In genomic region chr4:121668368-121669162, GRCh38 we compare ENCODE assay signal across 11 cellular contexts. TPM values are rescaled to one million over a fixed set of nuclear protein-coding genes. Genes with fewer than 3 reads are reported as not detected.
A peak's percentile ranks its signal among the peaks of the same experiment; 100 is the strongest.
DNase-seq lines count a peak whose midpoint lies in the region; ATAC-seq and TF ChIP-seq lines count a peak whose summit lies in the region.
"Had no signal": no experiment of that assay in that cellular context is flagged by ENCODE, and none has a peak within 500 bp of the region (broad histone marks: within the 10 kb centered on the region; RNA-seq: fewer than 3 reads in every experiment).

No MANE protein-coding gene starts in this region.

- intact Hi-C loops in body of pancreas (cut with DNase I): no loop called here

- DNase-seq in ACHN (peak; percentile 95), HFFc6 (peak; percentile 98), body of pancreas (no peak), mesenchymal stem cell (peak; percentile 95), amygdala (lab: John Stamatoyannopoulos, UW) (no peak)
- no peak for DNase-seq in activated T-cell treated with anti-CD3 and anti-CD28 coated beads, Interleukin-2, amount 50 U/mL, for 4 hours
- DNase-seq in stimulated activated CD8-positive, alpha-beta memory T cell treated with anti-CD3 and anti-CD28 coated beads, Interleukin-4, amount 100 ng/mL, for 48 hours: no peak
- DNase-seq in stimulated activated CD4-positive, alpha-beta T cell treated with anti-CD3 and anti-CD28 coated beads, Interleukin-4, amount 100 ng/mL, for 4 hours: no peak
- DNase-seq: heart left ventricle, NCI-H82, small intestine had no signal

- no peaks in the 10 kb centered on the region for H3K9me3 ChIP-seq in body of pancreas
- H3K9me3 ChIP-seq in mesenchymal stem cell (ENCODE audit: control insufficient read depth, low read length): no peaks in the 10 kb centered on the region
- H3K9me3 ChIP-seq: heart left ventricle had no signal

- H3K36me3 Mint-ChIP-seq in HFFc6 (ENCODE audit: low read depth): peaks cover 69% of the 10 kb centered on the region
- peaks cover 45% of the 10 kb centered on the region for H3K36me3 Mint-ChIP-seq in activated T-cell treated with anti-CD3 and anti-CD28 coated beads, Interleukin-2, amount 50 U/mL, for 4 hours (ENCODE audit: insufficient read depth)

- H3K4me2 ChIP-seq in mesenchymal stem cell (ENCODE audit: low read length, poor library complexity, severe bottlenecking): peak overlapping the region; percentile 18

- H3K27ac Mint-ChIP-seq in HFFc6: peak overlapping the region; percentile 93

- no peak for TF ChIP-seq CTCF in HFFc6 (IDR thresholded peaks at IDR 0.05)
- no peak for TF ChIP-seq CTCF in body of pancreas (IDR thresholded peaks at IDR 0.05)

- H3K9ac ChIP-seq in mesenchymal stem cell (ENCODE audit: low read length): peak overlapping the region; percentile 80

- no peak overlapping the region for H3K23ac ChIP-seq in mesenchymal stem cell (ENCODE audit: low read length in 2 of 2)

- peak overlapping the region; percentile 72 for H2AK5ac ChIP-seq in mesenchymal stem cell (ENCODE audit: low read length, severe bottlenecking)

- H3K4me3 ChIP-seq in body of pancreas (no peak overlapping the region), mesenchymal stem cell (ENCODE audit: insufficient read depth in 1 of 2, low read depth in 1 of 2, low read length in 2 of 2) (peak overlapping the region in 1 of 2 experiments; percentile 51)
- H3K4me3 ChIP-seq: heart left ventricle had no signal

- H3K27me3 Mint-ChIP-seq in HFFc6 (ENCODE audit: insufficient read depth): no peaks in the 10 kb centered on the region
- no peaks in the 10 kb centered on the region for H3K27me3 Mint-ChIP-seq in activated T-cell treated with anti-CD3 and anti-CD28 coated beads, Interleukin-2, amount 50 U/mL, for 4 hours (ENCODE audit: low read depth)

- H2AFZ ChIP-seq in mesenchymal stem cell (ENCODE audit: low read depth, low read length): no peak overlapping the region

- no peak for TF ChIP-seq POLR2A in body of pancreas (IDR thresholded peaks at IDR 0.05)

- H3K4me1 ChIP-seq in body of pancreas (no peaks in the 10 kb centered on the region), mesenchymal stem cell (ENCODE audit: control insufficient read depth, insufficient read depth, low read depth, low read length) (peaks cover 1% of the 10 kb centered on the region)

- H2BK120ac ChIP-seq in mesenchymal stem cell (ENCODE audit: low read depth, low read length): no peak overlapping the region

- H3K79me1 ChIP-seq in mesenchymal stem cell (replicated peaks; ENCODE audit: low read length, poor library complexity, severe bottlenecking): no peaks in the 10 kb centered on the region

- peaks cover 4 to 28% of the 10 kb centered on the region in 2 donors for H3K36me3 ChIP-seq in body of pancreas (replicated peaks in 1 of 2; ENCODE audit: insufficient read depth in 1 of 2, low read depth in 2 of 2)
- peaks cover 3 to 79% of the 10 kb centered on the region in 2 experiments for H3K36me3 ChIP-seq in mesenchymal stem cell (ENCODE audit: control insufficient read depth in 1 of 2, insufficient read depth in 2 of 2, low read depth in 1 of 2, low read length in 2 of 2)

- 86 to 90% methylated on average over 4 of the region's 4 CpGs for WGBS in body of pancreas, 2 donors
- 29% methylated on average over 4 of the region's 4 CpGs for WGBS in mesenchymal stem cell

- H3K4ac ChIP-seq in mesenchymal stem cell (ENCODE audit: low read depth in 1 of 2, low read length in 2 of 2): no peak overlapping the region

- no peak overlapping the region for H4K8ac ChIP-seq in mesenchymal stem cell (ENCODE audit: low read length)

- peak overlapping the region in 1 of 2 experiments; percentile 71 for H2BK12ac ChIP-seq in mesenchymal stem cell (ENCODE audit: low read length in 2 of 2)

- peak; percentile 27 for ATAC-seq in body of pancreas
- no peak for ATAC-seq in activated T-cell treated with anti-CD3 and anti-CD28 coated beads, Interleukin-2, amount 50 U/mL, for 4 hours

- H2BK15ac ChIP-seq in mesenchymal stem cell (ENCODE audit: low read depth, poor library complexity, severe bottlenecking): no peak overlapping the region

- no peak overlapping the region for H4K91ac ChIP-seq in mesenchymal stem cell (ENCODE audit: low read length)

- H2BK5ac ChIP-seq in mesenchymal stem cell (ENCODE audit: low read depth, low read length, poor library complexity, severe bottlenecking): peak overlapping the region; percentile 67

- H3K27me3 ChIP-seq in body of pancreas: no peaks in the 10 kb centered on the region
- H3K27me3 ChIP-seq in mesenchymal stem cell (ENCODE audit: control insufficient read depth in 1 of 2, insufficient read depth in 1 of 2, low read length in 2 of 2): no peaks in the 10 kb centered on the region
- H3K27me3 ChIP-seq: heart left ventricle had no signal

- no peak overlapping the region for H3K27ac ChIP-seq in body of pancreas
- peak overlapping the region; percentile 99 for H3K27ac ChIP-seq in mesenchymal stem cell (ENCODE audit: low read length, poor library complexity, severe bottlenecking)

- peak overlapping the region; percentile 47 to 71 for H3K18ac ChIP-seq in mesenchymal stem cell (ENCODE audit: low read depth in 1 of 2, low read length in 2 of 2)

- in situ Hi-C loops in ACHN (cut with HindIII; ENCODE audit: low pct_ligation_motif_present, low pct_unique_long_range_greater_than_20kb, low sequenced_read_pairs): no loop called here

- H3K9me3 Mint-ChIP-seq in HFFc6: no peaks in the 10 kb centered on the region
- H3K9me3 Mint-ChIP-seq in activated T-cell treated with anti-CD3 and anti-CD28 coated beads, Interleukin-2, amount 50 U/mL, for 4 hours: no peaks in the 10 kb centered on the region

- peaks cover 86% of the 10 kb centered on the region for H3K4me1 Mint-ChIP-seq in HFFc6 (ENCODE audit: low read depth)
- H3K4me1 Mint-ChIP-seq in activated T-cell treated with anti-CD3 and anti-CD28 coated beads, Interleukin-2, amount 50 U/mL, for 4 hours (ENCODE audit: low read depth): no peaks in the 10 kb centered on the region

- peak overlapping the region; percentile 75 for H3K4me3 Mint-ChIP-seq in HFFc6
- H3K4me3 Mint-ChIP-seq in activated T-cell treated with anti-CD3 and anti-CD28 coated beads, Interleukin-2, amount 50 U/mL, for 4 hours: no peak overlapping the region

- H3K14ac ChIP-seq in mesenchymal stem cell (ENCODE audit: low read length in 2 of 2): no peak overlapping the region

RNA-seq across cellular contexts. Expression of gene ANXA5, which starts 28.2 kb away (rescaled TPM):
- 1,000 to 10,000 TPM in 4 of 6 experiments, 100 to 1,000 TPM in 2; 934 to 1,075 (median 1,012) TPM for total RNA-seq in HFFc6 (2021; fragmentation: NEBNext Ultra II Directional; extraction: Animal tissue kit (Norgen Biotek cat#: 25700))
- 100 to 1,000 TPM; 126 to 180 TPM for total RNA-seq in body of pancreas
- 578 TPM for polyA plus RNA-seq in mesenchymal stem cell (2013, experiment 1 of 2)
- polyA plus RNA-seq in mesenchymal stem cell (2013, experiment 2 of 2): 600 TPM
- total RNA-seq in activated T-cell treated with anti-CD3 and anti-CD28 coated beads, Interleukin-2, amount 50 U/mL, for 4 hours: 10 to 100 TPM; 37.0 to 69.5 (median 59.4) TPM

Comparison
In these comparisons a context has a peak if more than half of its experiments do, and no peak if none do; other contexts are left out.
1. DNase-seq: peak in ACHN (single experiment), HFFc6 (single experiment) and mesenchymal stem cell (single experiment); none in body of pancreas (0 of 4), amygdala (0 of 56), activated T-cell treated with anti-CD3 and anti-CD28 coated beads, Interleukin-2, amount 50 U/mL, for 4 hours (single experiment), stimulated activated CD8-positive, alpha-beta memory T cell treated with anti-CD3 and anti-CD28 coated beads, Interleukin-4, amount 100 ng/mL, for 48 hours (single experiment) and stimulated activated CD4-positive, alpha-beta T cell treated with anti-CD3 and anti-CD28 coated beads, Interleukin-4, amount 100 ng/mL, for 4 hours (0 of 2).
2. RNA of gene ANXA5, which starts 28.2 kb away (total RNA-seq): 934 to 1,075 TPM in HFFc6; 126 to 180 TPM in body of pancreas and 37.0 to 69.5 TPM in activated T-cell treated with anti-CD3 and anti-CD28 coated beads, Interleukin-2, amount 50 U/mL, for 4 hours; every median in the first group is over 4 times any median in the second.